In the genomic region with DNA sequence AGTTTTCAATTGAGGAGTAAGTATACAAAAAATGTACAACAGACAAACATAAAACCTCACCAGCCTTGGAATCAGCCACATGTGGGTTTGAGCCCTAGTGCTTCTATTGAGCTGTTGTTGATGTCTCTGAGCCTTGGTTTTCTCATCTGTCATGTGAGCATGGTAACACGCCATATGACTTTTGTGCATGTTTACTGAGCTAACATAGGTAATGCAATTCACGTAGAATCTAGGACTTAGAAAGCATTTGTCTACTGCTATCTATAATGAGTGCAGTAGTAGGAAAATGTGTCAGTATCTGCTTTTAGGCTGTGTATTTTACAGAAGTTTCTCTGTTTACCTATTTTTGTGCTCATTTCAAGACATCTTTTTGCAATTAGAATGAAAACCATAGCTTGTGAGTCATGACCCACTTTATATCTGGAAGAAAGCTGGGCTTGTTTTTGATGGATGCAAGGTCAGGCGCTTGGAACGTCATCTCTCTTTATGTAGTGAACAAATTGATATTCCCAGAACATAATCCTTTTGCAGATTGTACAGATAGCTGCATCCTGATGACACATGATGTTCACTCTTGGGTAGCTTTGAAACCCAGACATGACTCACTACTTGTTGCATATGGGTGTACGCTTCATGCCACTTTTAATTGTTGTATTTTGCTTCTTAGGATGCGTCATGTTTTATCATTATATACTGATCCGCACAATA, we compare ENCODE assay signal across 1 cellular context.
A peak's percentile ranks its signal among the peaks of the same experiment; 100 is the strongest.
TF ChIP-seq lines count a peak whose summit lies in the region.

No MANE protein-coding gene starts in this region.

TF ChIP-seq in SK-N-SH treated with all-trans-retinoic acid at 6 μM for 48 hours, 23 proteins besides CTCF, POLR2A, EP300 and RAD21 (continued from another document):
- TF ChIP-seq, protein P1, sequence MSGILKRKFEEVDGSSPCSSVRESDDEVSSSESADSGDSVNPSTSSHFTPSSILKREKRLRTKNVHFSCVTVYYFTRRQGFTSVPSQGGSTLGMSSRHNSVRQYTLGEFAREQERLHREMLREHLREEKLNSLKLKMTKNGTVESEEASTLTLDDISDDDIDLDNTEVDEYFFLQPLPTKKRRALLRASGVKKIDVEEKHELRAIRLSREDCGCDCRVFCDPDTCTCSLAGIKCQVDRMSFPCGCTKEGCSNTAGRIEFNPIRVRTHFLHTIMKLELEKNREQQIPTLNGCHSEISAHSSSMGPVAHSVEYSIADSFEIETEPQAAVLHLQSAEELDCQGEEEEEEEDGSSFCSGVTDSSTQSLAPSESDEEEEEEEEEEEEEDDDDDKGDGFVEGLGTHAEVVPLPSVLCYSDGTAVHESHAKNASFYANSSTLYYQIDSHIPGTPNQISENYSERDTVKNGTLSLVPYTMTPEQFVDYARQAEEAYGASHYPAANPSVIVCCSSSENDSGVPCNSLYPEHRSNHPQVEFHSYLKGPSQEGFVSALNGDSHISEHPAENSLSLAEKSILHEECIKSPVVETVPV (CRISPR knock-in tag; IDR thresholded peaks at IDR 0.05), result peak; percentile 95
- peak; percentile 99 for TF ChIP-seq CREB5 (CRISPR knock-in tag; IDR thresholded peaks at IDR 0.05; ENCODE audit: low read depth)
- TF ChIP-seq PATZ1 (CRISPR knock-in tag; IDR thresholded peaks at IDR 0.05; ENCODE audit: borderline replicate concordance), result peak; percentile 85
- no peak for TF ChIP-seq ARNTL (CRISPR knock-in tag; IDR thresholded peaks at IDR 0.05; ENCODE audit: borderline replicate concordance, low read depth)
- no peak; the same call in 1 of the 2 replicates for TF ChIP-seq POU6F1 (CRISPR knock-in tag; IDR thresholded peaks at IDR 0.05; ENCODE audit: borderline replicate concordance, low read depth)
- no peak; the same call in none of the 2 replicates for TF ChIP-seq ZC3H10 (CRISPR knock-in tag; IDR thresholded peaks at IDR 0.05)
